Comparison of ENCODE assay signal across 13 cellular contexts in the genomic region with DNA sequence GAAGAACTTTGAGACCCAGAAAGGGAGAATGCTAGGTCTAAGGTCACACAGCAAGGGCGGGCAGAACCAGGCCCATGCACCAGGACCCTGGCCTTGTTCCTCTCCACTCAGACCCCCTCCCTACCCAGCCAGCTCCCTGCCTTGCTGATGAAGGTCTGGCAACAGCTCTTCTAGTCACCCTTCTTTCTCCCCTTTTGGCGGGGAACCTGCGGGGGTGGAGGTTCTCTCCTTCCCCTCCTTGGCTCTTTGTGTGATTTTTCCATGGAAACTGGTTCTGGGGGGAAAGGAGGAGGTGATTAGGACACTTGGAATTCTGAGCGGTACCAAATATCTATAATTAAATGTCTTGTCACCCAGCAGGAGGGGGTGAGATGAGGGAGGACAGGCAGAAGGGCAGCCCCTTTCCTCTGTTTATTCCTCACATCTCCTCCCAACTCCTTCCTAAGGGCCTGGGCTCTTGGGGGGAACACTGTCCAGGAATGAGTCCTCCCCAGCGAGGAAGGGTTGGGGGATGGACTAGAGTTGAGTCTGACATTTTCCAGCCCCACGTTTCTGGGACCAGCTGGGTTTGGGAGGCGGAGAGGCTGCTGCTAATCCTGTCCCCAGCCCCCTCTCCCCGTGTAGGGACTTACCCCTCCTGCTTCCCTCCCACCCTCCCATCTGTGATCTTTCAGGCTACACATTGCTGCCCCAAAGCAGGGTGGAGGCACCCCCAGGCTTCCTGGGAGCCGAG. TPM values are rescaled to one million over a fixed set of nuclear protein-coding genes. Genes with fewer than 3 reads are reported as not detected.
A peak's percentile ranks its signal among the peaks of the same experiment; 100 is the strongest.
DNase-seq lines count a peak whose midpoint lies in the region; ATAC-seq and TF ChIP-seq lines count a peak whose summit lies in the region.
"Had no signal": no experiment of that assay in that cellular context is flagged by ENCODE, and none has a peak within 500 bp of the region (broad histone marks: within the 10 kb centered on the region; RNA-seq: fewer than 3 reads in every experiment).

No MANE protein-coding gene starts in this region.

- no peak for DNase-seq in A673 (ENCODE audit: low spot score)
- peak; percentile 46 for DNase-seq in NCI-H2171 (lab: John Stamatoyannopoulos, UW)
- peak in 1 of 2 donors; percentile 44 for DNase-seq in fibroblast of lung (ENCODE audit: low read depth in 2 of 2)
- peak in 1 of 5 donors; percentile 31 for DNase-seq in ovary
- DNase-seq in COLO829 (ENCODE audit: low spot score), result no peak
- no peak for DNase-seq in Ammon's horn (ENCODE audit: low spot score)
- DNase-seq in dermis blood vessel endothelial cell, result no peak
- DNase-seq: activated gamma-delta T cell, AML-193, NCI-H2029 treated with DMSO at 0.1 percent for 48 hours had no signal

- no peak overlapping the region for H3K4me3 ChIP-seq in A673 (ENCODE audit: low read depth, low read length, poor library complexity, severe bottlenecking)
- peak overlapping the region in 2 of 4 experiments; percentile 17 to 83 for H3K4me3 ChIP-seq in fibroblast of lung (replicated peaks in 1 of 4; ENCODE audit: control extremely low read depth in 1 of 4, insufficient read depth in 1 of 4, low read depth in 3 of 4, low read length in 4 of 4)
- H3K4me3 ChIP-seq in ovary, result no peak overlapping the region

- CTCF ChIA-PET in A673 (lab: Charles Lee), result interaction anchor here (0.6 to 1.5 kb wide), 2 partner anchors 20 to 36 kb away, joined by 3 to 9 read pairs; no protein-coding TSS in a partner anchor

- TF ChIP-seq POLR2A in ovary (IDR thresholded peaks at IDR 0.05), result no peak

- no peak for TF ChIP-seq EP300 in ovary (IDR thresholded peaks at IDR 0.05)

- peak overlapping the region; percentile 97 for H3K4me2 ChIP-seq in fibroblast of lung (ENCODE audit: extremely low read depth, insufficient read depth, low read length)

- H3K27me3 ChIP-seq in A673 (replicated peaks; ENCODE audit: insufficient read depth, low read depth, low read length, poor library complexity) (no peaks in the 10 kb centered on the region), fibroblast of lung (ENCODE audit: control insufficient read depth, insufficient read depth, low read length) (no peaks in the 10 kb centered on the region), ovary (no peaks in the 10 kb centered on the region)

- peaks cover 73% of the 10 kb centered on the region for H3K4me1 ChIP-seq in A673 (ENCODE audit: insufficient read depth, low read length, poor library complexity, severe bottlenecking)
- peaks cover 49% of the 10 kb centered on the region for H3K4me1 ChIP-seq in fibroblast of lung (ENCODE audit: control insufficient read depth, extremely low read depth, insufficient read depth, low read length)
- H3K4me1 ChIP-seq in ovary (ENCODE audit: insufficient read depth), result peaks cover 52% of the 10 kb centered on the region

- H2AFZ ChIP-seq in fibroblast of lung (ENCODE audit: low read length), result no peak overlapping the region

- no peak for ATAC-seq in GM19023 (IDR thresholded peaks at IDR 0.05; ENCODE audit: unreplicated experiment)

- POLR2A ChIA-PET in A673 (lab: Charles Lee; ENCODE audit: low non-redundant PET), result no interaction called here

- H4K20me1 ChIP-seq in fibroblast of lung (ENCODE audit: control insufficient read depth, extremely low read depth, insufficient read depth, low read length), result no peaks in the 10 kb centered on the region

- 20 to 31% (median 30%) methylated on average over 9 of the region's 9 CpGs for WGBS in ovary, 3 donors

- H3K9ac ChIP-seq in fibroblast of lung (ENCODE audit: insufficient read depth, low read length), result peak overlapping the region; percentile 33

- H3K36me3 ChIP-seq in A673 (ENCODE audit: insufficient read depth, low read length, poor library complexity, severe bottlenecking) (no peaks in the 10 kb centered on the region), fibroblast of lung (ENCODE audit: control insufficient read depth, insufficient read depth, low read length) (peaks cover 13% of the 10 kb centered on the region), ovary (no peaks in the 10 kb centered on the region)

- H3K27ac ChIP-seq in A673 (ENCODE audit: low read depth, low read length, poor library complexity, severe bottlenecking), result peak overlapping the region; percentile 79
- peak overlapping the region; percentile 85 for H3K27ac ChIP-seq in fibroblast of lung (ENCODE audit: insufficient read depth, low read length)
- peak overlapping the region; percentile 47 to 59 for H3K27ac ChIP-seq in ovary

- H3K9me3 ChIP-seq in A673 (ENCODE audit: low read depth, low read length, poor library complexity, severe bottlenecking), result no peaks in the 10 kb centered on the region
- H3K9me3 ChIP-seq in fibroblast of lung (ENCODE audit: control insufficient read depth, insufficient read depth, low read depth, low read length), result no peaks in the 10 kb centered on the region
- no peaks in the 10 kb centered on the region for H3K9me3 ChIP-seq in ovary

- BruUV-seq in A673 (replicated peaks; lab: Mats Ljungman, UMichigan), result no TSS peak

- H3K79me2 ChIP-seq in fibroblast of lung (ENCODE audit: control insufficient read depth, insufficient read depth, low read length), result peaks cover 97% of the 10 kb centered on the region

- TF ChIP-seq CTCF in A673 (conservative IDR thresholded peaks at IDR 0.05; ENCODE audit: low read depth, low read length), result no peak
- TF ChIP-seq CTCF in fibroblast of lung (conservative IDR thresholded peaks at IDR 0.05 in 1 of 2, IDR thresholded peaks at IDR 0.05 in 1 of 2; ENCODE audit: low read depth in 1 of 2, low read length in 2 of 2), result no peak
- no peak for TF ChIP-seq CTCF in ovary (IDR thresholded peaks at IDR 0.05)

- intact Hi-C loops in A673 (cut with micrococcal nuclease; ENCODE audit: unreplicated experiment), result no loop called here
- intact Hi-C loops in ovary (cut with DNase I), result no loop called here

RNA-seq across cellular contexts. Expression of a gene that starts 7.4 kb away (rescaled TPM):
- total RNA-seq in A673 (2021) (24.0 and 32.0 TPM in 2 replicates), fibroblast of lung (28.2 and 42.8 TPM in 2 replicates), ovary (10 to 100 TPM; 29.8 to 83.8 (median 46.7) TPM), dermis blood vessel endothelial cell (25.0 and 55.4 TPM in 2 replicates)
- polyA plus RNA-seq in fibroblast of lung (26.5 and 43.1 TPM in 2 replicates), ovary (10 to 100 TPM; 21.0 to 38.0 TPM)
- 41.8 and 65.2 TPM in 2 replicates for polyA plus RNA-seq in fibroblast of lung (2012)
- 98.5 and 157 TPM in 2 replicates for polyA minus RNA-seq in fibroblast of lung (ENCODE audit: low replicate concordance)

RNA-seq across cellular contexts. Expression of a gene that starts 43.3 kb away (rescaled TPM):
- 0.43 TPM in 1 of 2 replicates, not detected in the other for total RNA-seq in A673 (2021)
- total RNA-seq in fibroblast of lung, result 0.26 and 0.33 TPM in 2 replicates
- polyA plus RNA-seq in fibroblast of lung, result 0.12 and 0.24 TPM in 2 replicates
- polyA plus RNA-seq in fibroblast of lung (2012), result 0.10 and 0.22 TPM in 2 replicates
- polyA minus RNA-seq in fibroblast of lung (ENCODE audit: low replicate concordance), result 0.27 TPM in 1 of 2 replicates, not detected in the other
- total RNA-seq in ovary, result 1 to 10 TPM in 2 of 7 donors, under 1 TPM in 4, not detected in 1; 0.23 to 1.4 (median 0.62) TPM
- under 1 TPM; 0.57 to 0.79 TPM for polyA plus RNA-seq in ovary
- 0.05 TPM in 1 of 2 replicates, not detected in the other for total RNA-seq in dermis blood vessel endothelial cell
- total RNA-seq: endothelial cell of umbilical vein, HT1080 had no signal
